ENCODE assay signal across 8 cellular contexts in the genomic region with DNA sequence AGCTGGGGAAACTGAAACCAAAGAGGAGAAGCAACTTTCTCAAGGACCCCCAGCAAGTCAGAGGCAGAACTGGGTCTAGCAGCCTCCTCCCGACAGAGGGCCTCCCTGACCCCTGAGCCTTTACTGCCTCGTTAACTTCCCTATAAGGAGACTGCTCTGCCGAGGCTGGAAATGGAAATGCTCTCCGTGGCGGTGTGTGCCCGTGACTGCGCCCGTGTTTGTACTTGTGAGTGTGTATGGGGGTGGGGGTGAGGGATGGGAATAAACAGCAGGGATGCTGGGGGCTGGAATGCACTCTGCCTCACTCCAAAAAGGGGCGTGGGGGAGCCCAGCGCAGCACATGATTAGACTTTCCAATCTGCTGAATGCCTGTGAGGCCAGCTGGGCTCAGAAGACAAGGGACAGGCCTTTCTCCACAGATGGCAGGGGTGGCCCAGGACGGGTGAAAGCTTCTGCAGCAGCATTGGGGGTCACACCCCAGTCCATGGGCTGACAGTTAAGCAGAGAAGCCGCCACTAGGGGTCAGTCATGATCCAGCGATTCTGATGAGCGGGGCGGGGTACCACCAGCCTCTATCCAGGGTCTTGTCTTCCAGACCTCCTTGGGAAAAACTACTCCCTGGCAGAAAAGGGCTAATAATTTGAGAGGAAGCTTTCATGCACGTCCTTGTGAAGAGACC. TPM values are rescaled to one million over a fixed set of nuclear protein-coding genes. Genes with fewer than 3 reads are reported as not detected.
A peak's percentile ranks its signal among the peaks of the same experiment; 100 is the strongest.
DNase-seq lines count a peak whose midpoint lies in the region; ATAC-seq lines count a peak whose summit lies in the region.

No MANE protein-coding gene starts in this region.

- peak overlapping the region; percentile 25 for H3K4me3 ChIP-seq in SJCRH30

- peak overlapping the region; percentile 51 for H3K4me3 Mint-ChIP-seq in activated naive CD8-positive, alpha-beta T cell treated with anti-CD3 and anti-CD28 coated beads, Interleukin-2, amount 10 ng/mL, durations not matched to agents 7 days and 5 days

- H3K36me3 ChIP-seq in SJCRH30, result no peaks in the 10 kb centered on the region

- H3K4me1 ChIP-seq in SJCRH30, result peaks cover 4% of the 10 kb centered on the region; the same call in 1 of the 2 replicates

- POLR2A ChIA-PET in activated naive CD8-positive, alpha-beta T cell treated with anti-CD3 and anti-CD28 coated beads, Interleukin-2, amount 10 ng/mL, durations not matched to agents 7 days and 5 days (lab: Charles Lee), result no interaction called here

- intact Hi-C loops in left ventricle myocardium superior (cut with micrococcal nuclease), result no loop called here

- H3K27ac ChIP-seq in SJCRH30, result no peak overlapping the region

- DNase-seq in DMS53 (lab: John Stamatoyannopoulos, UW) (peak; percentile 66), SJCRH30 (peak; percentile 72 to 88), left ventricle myocardium superior (peak; percentile 56), retina (peak; percentile 85)
- peak; percentile 58 for DNase-seq in activated naive CD8-positive, alpha-beta T cell treated with anti-CD3 and anti-CD28 coated beads, Interleukin-2, amount 10 ng/mL, durations not matched to agents 7 days and 5 days

- peaks cover 6% of the 10 kb centered on the region for H3K4me1 Mint-ChIP-seq in activated naive CD8-positive, alpha-beta T cell treated with anti-CD3 and anti-CD28 coated beads, Interleukin-2, amount 10 ng/mL, durations not matched to agents 7 days and 5 days

- no peaks in the 10 kb centered on the region for H3K27me3 ChIP-seq in SJCRH30

- peaks cover 8% of the 10 kb centered on the region for H3K27me3 Mint-ChIP-seq in activated naive CD8-positive, alpha-beta T cell treated with anti-CD3 and anti-CD28 coated beads, Interleukin-2, amount 10 ng/mL, durations not matched to agents 7 days and 5 days

- no peaks in the 10 kb centered on the region for H3K9me3 ChIP-seq in SJCRH30 (replicated peaks)

- H3K9me3 Mint-ChIP-seq in activated naive CD8-positive, alpha-beta T cell treated with anti-CD3 and anti-CD28 coated beads, Interleukin-2, amount 10 ng/mL, durations not matched to agents 7 days and 5 days, result no peaks in the 10 kb centered on the region

- H3K36me3 Mint-ChIP-seq in activated naive CD8-positive, alpha-beta T cell treated with anti-CD3 and anti-CD28 coated beads, Interleukin-2, amount 10 ng/mL, durations not matched to agents 7 days and 5 days, result no peaks in the 10 kb centered on the region

- no peak overlapping the region for H3K27ac Mint-ChIP-seq in activated naive CD8-positive, alpha-beta T cell treated with anti-CD3 and anti-CD28 coated beads, Interleukin-2, amount 10 ng/mL, durations not matched to agents 7 days and 5 days

- ATAC-seq in HG02973 (IDR thresholded peaks at IDR 0.05; ENCODE audit: unreplicated experiment), result peak; percentile 51
- peak; percentile 74 for ATAC-seq in activated naive CD8-positive, alpha-beta T cell treated with anti-CD3 and anti-CD28 coated beads, Interleukin-2, amount 10 ng/mL, durations not matched to agents 7 days and 5 days (ENCODE audit: low read depth)
- ATAC-seq in left ventricle myocardium superior, result peak; percentile 87
- no peak for ATAC-seq in HG02970 (IDR thresholded peaks at IDR 0.05; ENCODE audit: low FRiP score, unreplicated experiment)
- no peak for ATAC-seq in GM21515 (IDR thresholded peaks at IDR 0.05; ENCODE audit: unreplicated experiment)

RNA-seq across cellular contexts. Expression of a gene that starts 26.8 kb away (rescaled TPM):
- 61.1 and 71.0 TPM in 2 replicates for total RNA-seq in SJCRH30 (2014; rRNA removed; shearing (Covaris generic))
- total RNA-seq in activated naive CD8-positive, alpha-beta T cell treated with anti-CD3 and anti-CD28 coated beads, Interleukin-2, amount 10 ng/mL, durations not matched to agents 7 days and 5 days, result 10 to 100 TPM; 36.0 to 37.2 TPM
- 18.2 TPM for total RNA-seq in left ventricle myocardium superior

RNA-seq across cellular contexts. Expression of a gene that starts 27.2 kb away (rescaled TPM):
- total RNA-seq in SJCRH30 (2014; rRNA removed; shearing (Covaris generic)), result 11.5 and 12.7 TPM in 2 replicates
- 10 to 100 TPM; 16.6 to 17.6 TPM for total RNA-seq in activated naive CD8-positive, alpha-beta T cell treated with anti-CD3 and anti-CD28 coated beads, Interleukin-2, amount 10 ng/mL, durations not matched to agents 7 days and 5 days
- total RNA-seq in left ventricle myocardium superior, result 41.6 TPM

Comparison
In these comparisons a context has a peak if more than half of its experiments do, and no peak if none do; other contexts are left out.
1. ATAC-seq: peak in HG02973 (single experiment), activated naive CD8-positive, alpha-beta T cell treated with anti-CD3 and anti-CD28 coated beads, Interleukin-2, amount 10 ng/mL, durations not matched to agents 7 days and 5 days (single experiment) and left ventricle myocardium superior (single experiment); none in HG02970 (single experiment) and GM21515 (single experiment).
2. Peak in every context shown above with its lines, with median percentiles within 50 percentile points of each other: DNase-seq.